Comparison of ENCODE assay signal across 7 cellular contexts in the genomic region with DNA sequence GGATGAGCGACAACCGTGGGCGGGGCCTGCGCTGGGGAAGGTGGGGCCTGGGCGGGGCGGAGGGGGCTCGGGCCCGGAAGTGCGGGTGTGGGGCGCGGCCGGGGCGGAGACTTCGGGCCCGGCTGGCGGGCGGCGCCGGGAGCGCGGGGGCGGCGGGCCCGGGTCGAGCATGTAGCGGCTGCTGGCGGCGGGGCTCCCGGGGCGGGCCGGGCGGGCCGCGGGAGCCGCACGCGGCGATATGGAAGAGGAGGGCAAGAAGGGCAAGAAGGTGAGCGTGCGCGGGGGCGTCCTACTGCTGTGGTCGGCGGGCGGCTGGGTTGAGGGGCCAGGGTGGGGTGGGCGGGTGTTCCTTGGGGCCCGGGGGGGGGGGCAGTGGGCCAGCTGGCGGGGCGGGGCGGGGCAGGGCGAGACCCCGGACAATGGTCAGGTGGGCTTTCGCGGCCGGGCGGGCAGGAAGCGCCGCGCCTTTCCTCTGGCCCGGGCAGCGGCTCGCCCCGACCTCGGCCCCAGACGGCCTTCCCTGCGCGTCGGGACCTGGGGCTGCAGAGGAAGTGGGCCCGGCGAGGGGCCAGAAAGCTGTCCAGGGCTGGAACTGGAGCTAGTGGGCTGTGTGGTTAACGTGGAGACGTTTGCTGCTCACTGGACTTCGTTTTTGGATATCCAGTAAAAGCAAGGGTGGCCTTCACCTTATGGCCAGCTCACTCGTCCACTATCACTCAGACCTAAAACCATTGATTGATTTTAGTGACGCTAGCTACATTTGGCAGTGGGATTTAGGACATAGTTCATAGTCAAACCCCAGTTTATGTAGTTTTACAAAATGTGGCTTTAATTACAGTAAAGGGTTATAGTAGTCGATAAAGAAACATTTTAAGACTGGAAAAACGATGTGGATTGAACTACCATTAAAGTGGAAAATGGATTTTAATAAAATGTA. TPM values are rescaled to one million over a fixed set of nuclear protein-coding genes. Genes with fewer than 3 reads are reported as not detected.
DNase-seq lines count a peak whose midpoint lies in the region; TF ChIP-seq lines count a peak whose summit lies in the region.

TSS of gene CCM2 (plus strand) at position 106 of the 937 bp plus-strand sequence. CDS start at position 239, 133 bp downstream.

- H3K27ac ChIP-seq in liver (ENCODE audit: low read depth in 1 of 2, low read length in 2 of 2), result peak within 1 kb of the TSS; percentile 94 to 96

- TF ChIP-seq CTCF in liver (IDR thresholded peaks at IDR 0.05; ENCODE audit: low read depth, low read length, missing input control), result no peak

- peak within 1 kb of the TSS; percentile 82 to 89 for H3K9ac ChIP-seq in liver (ENCODE audit: low read depth in 1 of 2, low read length in 2 of 2)

- no peaks in the 10 kb centered on the region for H3K9me3 Mint-ChIP-seq in dendritic cell treated with granulocyte-macrophage colony-stimulating factor and Interleukin-4, amounts not matched to agents 40 ng/mL and 50 ng/mL, for 4 days

- peak; percentile 44 for DNase-seq in HEK293T (ENCODE audit: extremely low spot score)
- DNase-seq in RPMI7951 (ENCODE audit: low read depth), result peak; percentile 66
- peak; percentile 32 for DNase-seq in superior temporal gyrus (ENCODE audit: extremely low spot score)
- no peak for DNase-seq in NCI-H345 (lab: John Stamatoyannopoulos, UW)

- CTCF ChIA-PET in HEK293T (lab: Yijun Ruan, JAX), result interaction anchor here (1.1 kb wide), 2 partner anchors 27 to 28 kb away, joined by 3 to 4 read pairs; no protein-coding TSS in a partner anchor

- POLR2A ChIA-PET in HEK293T (lab: Yijun Ruan, JAX), result interaction anchor here (1.0 to 4.5 kb wide), 10 partner anchors 10 to 111 kb away, joined by 3 to 30 read pairs (median 10); partner anchors contain the start of gene TBRG4

- peaks cover 0 to 16% (median 13%) of the 10 kb centered on the region in 4 donors for H3K4me1 ChIP-seq in liver (ENCODE audit: control insufficient read depth in 4 of 4, insufficient read depth in 4 of 4, low read length in 3 of 4)

- H3K4me3 ChIP-seq in GM08714 (ENCODE audit: low read length), result peak within 1 kb of the TSS; percentile 100
- peak within 1 kb of the TSS; percentile 73 to 98 (median 88) for H3K4me3 ChIP-seq in liver (ENCODE audit: low read depth in 1 of 3, low read length in 3 of 3)

- no peaks in the 10 kb centered on the region for H3K27me3 ChIP-seq in liver (ENCODE audit: control insufficient read depth in 4 of 4, insufficient read depth in 4 of 4, low read length in 3 of 4)

- intact Hi-C loops in dendritic cell treated with granulocyte-macrophage colony-stimulating factor and Interleukin-4, amounts not matched to agents 40 ng/mL and 50 ng/mL, for 4 days (cut with micrococcal nuclease), result no loop called here

- H3K27me3 Mint-ChIP-seq in dendritic cell treated with granulocyte-macrophage colony-stimulating factor and Interleukin-4, amounts not matched to agents 40 ng/mL and 50 ng/mL, for 4 days, result no peaks in the 10 kb centered on the region

- H3K27ac Mint-ChIP-seq in dendritic cell treated with granulocyte-macrophage colony-stimulating factor and Interleukin-4, amounts not matched to agents 40 ng/mL and 50 ng/mL, for 4 days, result peak within 1 kb of the TSS; percentile 95

- TF ChIP-seq RAD21 in liver (IDR thresholded peaks at IDR 0.05), result peak in 1 of 2 donors; percentile 22

- H3K9me3 ChIP-seq in liver (ENCODE audit: control insufficient read depth in 4 of 4, low read length in 3 of 4), result no peaks in the 10 kb centered on the region

- H3K36me3 ChIP-seq in liver (ENCODE audit: control insufficient read depth in 4 of 4, insufficient read depth in 3 of 4, low read depth in 1 of 4, low read length in 3 of 4), result no peaks in the 10 kb centered on the region

- peaks cover 25% of the 10 kb centered on the region for H3K36me3 Mint-ChIP-seq in dendritic cell treated with granulocyte-macrophage colony-stimulating factor and Interleukin-4, amounts not matched to agents 40 ng/mL and 50 ng/mL, for 4 days (ENCODE audit: low read depth)

- peaks cover 39% of the 10 kb centered on the region for H3K4me1 Mint-ChIP-seq in dendritic cell treated with granulocyte-macrophage colony-stimulating factor and Interleukin-4, amounts not matched to agents 40 ng/mL and 50 ng/mL, for 4 days (ENCODE audit: low read depth)

- under 1% methylated on average over 77 of the region's 77 CpGs for WGBS in liver

- H3K4me3 Mint-ChIP-seq in dendritic cell treated with granulocyte-macrophage colony-stimulating factor and Interleukin-4, amounts not matched to agents 40 ng/mL and 50 ng/mL, for 4 days, result peak within 1 kb of the TSS; percentile 87

TF ChIP-seq in HEK293T, 16 proteins besides CTCF, POLR2A, EP300 and RAD21:
- TF ChIP-seq NFRKB (IDR thresholded peaks at IDR 0.05), result no peak
- no peak for TF ChIP-seq FOXK2 (IDR thresholded peaks at IDR 0.05)
- TF ChIP-seq HDGF (IDR thresholded peaks at IDR 0.05; ENCODE audit: borderline replicate concordance), result no peak
- no peak for TF ChIP-seq BHLHE40 (IDR thresholded peaks at IDR 0.05; ENCODE audit: borderline replicate concordance)

TF ChIP-seq in liver, 16 proteins besides CTCF, POLR2A, EP300 and RAD21:
- TF ChIP-seq HNF4A (conservative IDR thresholded peaks at IDR 0.05) (peak; percentile 28 to 51), JUND (IDR thresholded peaks at IDR 0.05) (no peak), SP1 (IDR thresholded peaks at IDR 0.05) (peak; percentile 37), RXRA (IDR thresholded peaks at IDR 0.05) (peak; percentile 72 to 74), EGR1 (IDR thresholded peaks at IDR 0.05; ENCODE audit: low read depth in 2 of 2) (peak in 1 of 2 donors; percentile 6), TAF1 (conservative IDR thresholded peaks at IDR 0.05) (peak; percentile 58), GABPA (IDR thresholded peaks at IDR 0.05 in 1 of 2, conservative IDR thresholded peaks at IDR 0.05 in 1 of 2) (no peak), YY1 (IDR thresholded peaks at IDR 0.05) (peak; percentile 81)

RNA-seq across cellular contexts. Expression of gene CCM2, which starts in this region (rescaled TPM):
- total RNA-seq in RPMI7951 (2014; rRNA removed; shearing (Covaris generic)), result 65.0 and 75.1 TPM in 2 replicates
- 10 to 100 TPM; 26.3 to 48.4 TPM for total RNA-seq in liver
- 10 to 100 TPM; 46.6 to 65.0 TPM for polyA plus RNA-seq in liver
